10 cellular contexts compared by ENCODE assay signal in genomic region chr10:59879363-59879935, GRCh38. TPM values are rescaled to one million over a fixed set of nuclear protein-coding genes. Genes with fewer than 3 reads are reported as not detected.
DNase-seq lines count a peak whose midpoint lies in the region; ATAC-seq and TF ChIP-seq lines count a peak whose summit lies in the region.
"Had no signal": no experiment of that assay in that cellular context is flagged by ENCODE, and none has a peak within 500 bp of the region (broad histone marks: within the 10 kb centered on the region; RNA-seq: fewer than 3 reads in every experiment).

No MANE protein-coding gene starts in this region.

- no peaks in the 10 kb centered on the region for H3K27me3 Mint-ChIP-seq in osteocyte (ENCODE audit: unreplicated experiment)

- no peaks in the 10 kb centered on the region for H3K36me3 Mint-ChIP-seq in osteocyte (ENCODE audit: unreplicated experiment)

- no peaks in the 10 kb centered on the region for H3K9me3 ChIP-seq in mucosa of descending colon

- no peaks in the 10 kb centered on the region for H3K9me3 Mint-ChIP-seq in osteocyte (ENCODE audit: unreplicated experiment)

- no peak for TF ChIP-seq CTCF in mucosa of descending colon (IDR thresholded peaks at IDR 0.05)
- no peak for TF ChIP-seq CTCF in osteocyte (IDR thresholded peaks at IDR 0.05)

- intact Hi-C loops in mucosa of descending colon (cut with DNase I, micrococcal nuclease): no loop called here

- no peak overlapping the region for H3K27ac Mint-ChIP-seq in osteocyte (ENCODE audit: unreplicated experiment)

- H3K4me3 Mint-ChIP-seq in osteocyte (ENCODE audit: unreplicated experiment): no peak overlapping the region

- H3K36me3 ChIP-seq in mucosa of descending colon (ENCODE audit: low read depth): no peaks in the 10 kb centered on the region

- peaks cover under 1% of the 10 kb centered on the region for H3K4me1 ChIP-seq in mucosa of descending colon (ENCODE audit: low read depth)

- H3K4me1 Mint-ChIP-seq in osteocyte (ENCODE audit: unreplicated experiment): peaks cover 13% of the 10 kb centered on the region

- no peak for DNase-seq in mucosa of descending colon
- DNase-seq in stimulated activated CD4-positive, alpha-beta T cell treated with anti-CD3 and anti-CD28 coated beads, Interleukin-1b, Interleukin-23, amount 100 ng/mL, for 48 hours: no peak
- no peak for DNase-seq in NCI-H774 (lab: John Stamatoyannopoulos, UW)
- no peak for DNase-seq in osteocyte (ENCODE audit: extremely low spot score, unreplicated experiment)
- DNase-seq: effector memory CD4-positive, alpha-beta T cell; GF-D8; PC-3 had no signal

- ATAC-seq in GM18870 (IDR thresholded peaks at IDR 0.05; ENCODE audit: unreplicated experiment) (peak; percentile 59), GM21723 (IDR thresholded peaks at IDR 0.05; ENCODE audit: unreplicated experiment) (peak; percentile 47), HG03460 (IDR thresholded peaks at IDR 0.05; ENCODE audit: unreplicated experiment) (peak; percentile 36), mucosa of descending colon (peak; percentile 7)
- ATAC-seq: PC-3 had no signal

- H3K4me3 ChIP-seq in mucosa of descending colon: no peak overlapping the region

RNA-seq across cellular contexts. Expression of gene CCDC6, which starts 26.9 kb away (rescaled TPM):
- total RNA-seq in mucosa of descending colon (10 to 100 TPM; 54.5 to 73.1 (median 62.7) TPM), osteocyte (37.6 and 38.0 TPM in 2 replicates)

Comparison
In these comparisons a context has a peak if more than half of its experiments do, and no peak if none do; other contexts are left out.
1. ATAC-seq: peak in every context shown above with its lines; median percentile 59 in GM18870; 47 in GM21723; 36 in HG03460; 7 in mucosa of descending colon.